9 cellular contexts compared by ENCODE assay signal in genomic region chr3:13281657-13282527, GRCh38.
DNase-seq lines count a peak whose midpoint lies in the region; FAIRE-seq lines count a peak whose summit lies in the region.
"Had no signal": no experiment of that assay in that cellular context is flagged by ENCODE, and none has a peak within 500 bp of the region (broad histone marks: within the 10 kb centered on the region; RNA-seq: fewer than 3 reads in every experiment).

No MANE protein-coding gene starts in this region.

- H3K4me3 ChIP-seq in HUES48 (ENCODE audit: low read depth, low read length), result peak overlapping the region; percentile 63
- peak overlapping the region; percentile 17 to 53 for H3K4me3 ChIP-seq in small intestine (ENCODE audit: low read depth in 1 of 2, low read length in 2 of 2)

- DNase-seq in activated T-helper 2 cell treated with anti-CD3 and anti-CD28 coated beads, Interferon-gamma antibody, Interleukin-2, Interleukin-4, amounts not matched to agents 10 μg/mL and 5 μg/mL and 100 μg/mL, durations not matched to agents 14 hours and 24 hours and 36 hours (ENCODE audit: low spot score), result no peak
- peak; percentile 53 for DNase-seq in iPS-NIHi7 (ENCODE audit: extremely low spot score)
- no peak for DNase-seq in small intestine
- no peak for DNase-seq in GM19240 (ENCODE audit: insufficient read length, low spot score)
- no peak for DNase-seq in dedifferentiated amniotic fluid mesenchymal stem cell (ENCODE audit: extremely low spot score)
- no peak for DNase-seq in GOT3 (lab: John Stamatoyannopoulos, UW)
- no peak for DNase-seq in kidney glomerular epithelial cell (lab: John Stamatoyannopoulos, UW)

- H3K4me1 Mint-ChIP-seq in activated T-helper 2 cell treated with anti-CD3 and anti-CD28 coated beads, Interferon-gamma antibody, Interleukin-2, Interleukin-4, amounts not matched to agents 10 μg/mL and 5 μg/mL and 100 μg/mL, durations not matched to agents 14 hours and 24 hours and 36 hours (ENCODE audit: low read depth), result peaks cover 1% of the 10 kb centered on the region

- peaks cover 16% of the 10 kb centered on the region for H3K36me3 Mint-ChIP-seq in activated T-helper 2 cell treated with anti-CD3 and anti-CD28 coated beads, Interferon-gamma antibody, Interleukin-2, Interleukin-4, amounts not matched to agents 10 μg/mL and 5 μg/mL and 100 μg/mL, durations not matched to agents 14 hours and 24 hours and 36 hours (ENCODE audit: low read depth)

- H3K4me3 Mint-ChIP-seq in activated T-helper 2 cell treated with anti-CD3 and anti-CD28 coated beads, Interferon-gamma antibody, Interleukin-2, Interleukin-4, amounts not matched to agents 10 μg/mL and 5 μg/mL and 100 μg/mL, durations not matched to agents 14 hours and 24 hours and 36 hours (ENCODE audit: low read depth), result peak overlapping the region; percentile 37

- WGBS in small intestine, 3 donors, result 5 to 12% (median 12%) methylated on average over 54 to 61 of the region's 61 CpGs

- no peak overlapping the region for H3K27ac Mint-ChIP-seq in activated T-helper 2 cell treated with anti-CD3 and anti-CD28 coated beads, Interferon-gamma antibody, Interleukin-2, Interleukin-4, amounts not matched to agents 10 μg/mL and 5 μg/mL and 100 μg/mL, durations not matched to agents 14 hours and 24 hours and 36 hours

- FAIRE-seq in small intestine (lab: Jason Lieb, UNC), result no peak
- FAIRE-seq: TTC549 had no signal

- intact Hi-C loops in activated T-helper 2 cell treated with anti-CD3 and anti-CD28 coated beads, Interferon-gamma antibody, Interleukin-2, Interleukin-4, amounts not matched to agents 10 μg/mL and 5 μg/mL and 100 μg/mL, durations not matched to agents 14 hours and 24 hours and 36 hours (cut with micrococcal nuclease), result no loop called here

- H3K27me3 ChIP-seq in HUES48 (ENCODE audit: control insufficient read depth, insufficient read depth, low read length) (peaks cover 34% of the 10 kb centered on the region), small intestine (ENCODE audit: control insufficient read depth in 2 of 2, insufficient read depth in 2 of 2, low read length in 2 of 2) (peaks cover 6 to 13% of the 10 kb centered on the region in 2 donors)

- H3K9me3 Mint-ChIP-seq in activated T-helper 2 cell treated with anti-CD3 and anti-CD28 coated beads, Interferon-gamma antibody, Interleukin-2, Interleukin-4, amounts not matched to agents 10 μg/mL and 5 μg/mL and 100 μg/mL, durations not matched to agents 14 hours and 24 hours and 36 hours, result peaks cover 25% of the 10 kb centered on the region

- H3K4me1 ChIP-seq in HUES48 (ENCODE audit: control insufficient read depth, insufficient read depth, low read length), result 0 out of 2 replicates have a peak, but pooled peaks cover 7% of the 10 kb centered on the region
- no peaks in the 10 kb centered on the region for H3K4me1 ChIP-seq in small intestine (ENCODE audit: control insufficient read depth in 2 of 2, insufficient read depth in 1 of 2, low read depth in 1 of 2, low read length in 1 of 2)

- H3K36me3 ChIP-seq in HUES48 (ENCODE audit: control insufficient read depth, insufficient read depth, low read length), result no peaks in the 10 kb centered on the region
- H3K36me3 ChIP-seq in small intestine (ENCODE audit: control insufficient read depth in 2 of 2, insufficient read depth in 2 of 2, low read length in 2 of 2), result no peaks in the 10 kb centered on the region

- H3K9ac ChIP-seq in HUES48 (ENCODE audit: low read depth, low read length), result no peak overlapping the region

- H3K9me3 ChIP-seq in HUES48 (ENCODE audit: control insufficient read depth, insufficient read depth, low read length) (peaks cover 9% of the 10 kb centered on the region), small intestine (ENCODE audit: control insufficient read depth, low read depth) (peaks cover 2% of the 10 kb centered on the region)

- peaks cover 54% of the 10 kb centered on the region for H3K27me3 Mint-ChIP-seq in activated T-helper 2 cell treated with anti-CD3 and anti-CD28 coated beads, Interferon-gamma antibody, Interleukin-2, Interleukin-4, amounts not matched to agents 10 μg/mL and 5 μg/mL and 100 μg/mL, durations not matched to agents 14 hours and 24 hours and 36 hours (ENCODE audit: low read depth)

- no peak overlapping the region for H3K27ac ChIP-seq in HUES48 (ENCODE audit: low read depth, low read length)
- H3K27ac ChIP-seq in small intestine (ENCODE audit: low read depth in 1 of 2, low read length in 1 of 2), result peak overlapping the region in 1 of 2 donors; percentile 50
